1 cellular context compared by ENCODE assay signal in genomic region chr2:237919593-237919992, GRCh38.
TF ChIP-seq lines count a peak whose summit lies in the region.

No MANE protein-coding gene starts in this region.

TF ChIP-seq in GM12878, 131 proteins besides CTCF, POLR2A, EP300 and RAD21:
- peak; percentile 5 for TF ChIP-seq PBX3 (IDR thresholded peaks at IDR 0.05; ENCODE audit: insufficient replicate concordance, low read depth, low read length)
- no peak for TF ChIP-seq USF2 (IDR thresholded peaks at IDR 0.05; ENCODE audit: borderline replicate concordance, low read depth, low read length)
- 0 out of 2 replicates have a peak, but pooled peaks have one; percentile 49 for TF ChIP-seq TCF12 (IDR thresholded peaks at IDR 0.05; ENCODE audit: low read depth, low read length)
- no peak for TF ChIP-seq POU2F2 (IDR thresholded peaks at IDR 0.05; ENCODE audit: borderline replicate concordance, low read depth, low read length)
